8 cellular contexts compared by ENCODE assay signal in genomic region chr1:235601087-235601486, GRCh38. TPM values are rescaled to one million over a fixed set of nuclear protein-coding genes. Genes with fewer than 3 reads are reported as not detected.
DNase-seq lines count a peak whose midpoint lies in the region; ATAC-seq, FAIRE-seq and TF ChIP-seq lines count a peak whose summit lies in the region.
"Had no signal": no experiment of that assay in that cellular context is flagged by ENCODE, and none has a peak within 500 bp of the region (broad histone marks: within the 10 kb centered on the region; RNA-seq: fewer than 3 reads in every experiment).

No MANE protein-coding gene starts in this region.

- H3K36me3 Mint-ChIP-seq in progenitor cell of endocrine pancreas (ENCODE audit: insufficient read depth), result no peaks in the 10 kb centered on the region

- no peaks in the 10 kb centered on the region for H3K27me3 Mint-ChIP-seq in progenitor cell of endocrine pancreas

- H3K27ac Mint-ChIP-seq in progenitor cell of endocrine pancreas, result no peak overlapping the region

- peak; percentile 39 for TF ChIP-seq CTCF in GM10248 (IDR thresholded peaks at IDR 0.05; ENCODE audit: control extremely low read depth, extremely low read depth, low read depth, missing control alignments)
- TF ChIP-seq CTCF in GM12878 (IDR thresholded peaks at IDR 0.05 in 2 of 3, conservative IDR thresholded peaks at IDR 0.05 in 1 of 3; ENCODE audit: control insufficient read depth in 2 of 3, extremely low read depth in 1 of 3, insufficient read depth in 1 of 3, low read depth in 3 of 3, low read length in 3 of 3), result peak; percentile 29 to 57 (median 54)
- peak; percentile 55 for TF ChIP-seq CTCF in progenitor cell of endocrine pancreas (IDR thresholded peaks at IDR 0.05; ENCODE audit: unreplicated experiment)

- no peak overlapping the region for H3K9ac ChIP-seq in GM12878 (ENCODE audit: control insufficient read depth, insufficient read depth, low read length)

- H3K27me3 ChIP-seq in GM12878 (replicated peaks in 1 of 2; ENCODE audit: control insufficient read depth in 2 of 2, insufficient read depth in 2 of 2, low read length in 1 of 2), result no peaks in the 10 kb centered on the region; a peak in 1 of 4 replicates

- BruUV-seq in GM12878 (replicated peaks; lab: Mats Ljungman, UMichigan), result no TSS peak

- SMC1A ChIA-PET in GM12878 (lab: Charles Lee; ENCODE audit: uncharacterized antibody, unreplicated experiment), result interaction anchor here (0.6 to 3.4 kb wide), 8 partner anchors 47 to 467 kb away, joined by 3 to 13 read pairs (median 4); no protein-coding TSS in a partner anchor

- H2AFZ ChIP-seq in GM12878 (ENCODE audit: control insufficient read depth, low read depth, low read length), result no peak overlapping the region

- H3K4me2 ChIP-seq in GM12878 (ENCODE audit: control insufficient read depth, insufficient read depth), result no peak overlapping the region

- DNase-seq in GM10248 (ENCODE audit: extremely low spot score) (no peak), LoVo (ENCODE audit: low spot score) (peak; percentile 2), GM12878 (ENCODE audit: low read depth, low spot score) (no peak), progenitor cell of endocrine pancreas (ENCODE audit: low spot score, unreplicated experiment) (no peak), NCI-H2029 treated with DMSO at 0.1 percent for 48 hours (lab: John Stamatoyannopoulos, UW) (no peak)

- no peaks in the 10 kb centered on the region for H3K4me1 ChIP-seq in GM12878 (ENCODE audit: control insufficient read depth, insufficient read depth, low read length)

- peak; percentile 24; the same call in 1 of the 2 replicates for TF ChIP-seq RAD21 in GM12878 (IDR thresholded peaks at IDR 0.05; ENCODE audit: insufficient read depth, low read depth, low read length)

- CTCF ChIA-PET in GM10248 (lab: Yijun Ruan, JAX) (interaction anchor here (0.8 to 3.9 kb wide), 13 partner anchors 9 to 508 kb away, joined by 3 to 20 read pairs (median 4); no protein-coding TSS in a partner anchor), GM12878 (lab: Yijun Ruan, JAX) (interaction anchor here (0.8 to 3.8 kb wide), 25 partner anchors 9 to 371 kb away, joined by 3 to 26 read pairs (median 4); partner anchors contain the start of gene B3GALNT2)

- H3K4me3 ChIP-seq in GM12878, result no peak overlapping the region

- H3K36me3 ChIP-seq in GM12878 (ENCODE audit: control insufficient read depth in 2 of 2, insufficient read depth in 2 of 2, low read length in 1 of 2), result no peaks in the 10 kb centered on the region

- no peak for TF ChIP-seq POLR2A in GM12878 (IDR thresholded peaks at IDR 0.05; ENCODE audit: low read depth, low read length)

- POLR2A ChIA-PET in GM10248 (lab: Yijun Ruan, JAX) (no interaction called here), GM12878 (lab: Charles Lee) (no interaction called here)

- in situ Hi-C loops in GM12878 (cut with MboI), result no loop called here

- TF ChIP-seq EP300 in GM12878 (IDR thresholded peaks at IDR 0.05; ENCODE audit: borderline replicate concordance in 1 of 2, control insufficient read depth in 1 of 2, low read depth in 2 of 2, low read length in 2 of 2), result no peak

- peak; percentile 69 for ATAC-seq in GM12878
- ATAC-seq in HG02798 (IDR thresholded peaks at IDR 0.05; ENCODE audit: poor library complexity, unreplicated experiment), result no peak
- no peak for ATAC-seq in GM19035 (IDR thresholded peaks at IDR 0.05; ENCODE audit: unreplicated experiment)
- ATAC-seq: activated CD4-positive, CD25-positive, alpha-beta regulatory T cell treated with anti-CD3 and anti-CD28 coated beads, Interleukin-2, amount 50 U/mL, for 24 hours had no signal

- no peaks in the 10 kb centered on the region for H4K20me1 ChIP-seq in GM12878 (ENCODE audit: control insufficient read depth, insufficient read depth)

- H3K9me3 Mint-ChIP-seq in progenitor cell of endocrine pancreas (ENCODE audit: low read depth), result no peaks in the 10 kb centered on the region

- intact Hi-C loops in GM12878 (cut with micrococcal nuclease; ENCODE audit: unreplicated experiment), result loop anchor here (5.0 kb wide), 1 partner anchor 89 kb away; no protein-coding TSS in a partner anchor

- H3K79me2 ChIP-seq in GM12878 (ENCODE audit: control insufficient read depth, insufficient read depth, low read length), result no peaks in the 10 kb centered on the region

- no peak for FAIRE-seq in GM12878 (lab: Jason Lieb, UNC)

- WGBS in GM12878 (ENCODE audit: insufficient coverage, insufficient replicate concordance, low lambda C conversion rate, missing lambda C conversion rate), result 25% methylated on average over 4 of the region's 4 CpGs

- H3K4me3 Mint-ChIP-seq in progenitor cell of endocrine pancreas (ENCODE audit: low read depth), result no peak overlapping the region

- no peaks in the 10 kb centered on the region for H3K9me3 ChIP-seq in GM12878 (replicated peaks; ENCODE audit: control insufficient read depth, insufficient read depth, low read length)

- no peak overlapping the region for H3K27ac ChIP-seq in GM12878 (ENCODE audit: control insufficient read depth, insufficient read depth)

- RAD21 ChIA-PET in GM12878 (lab: Charles Lee; ENCODE audit: unreplicated experiment), result interaction anchor here (0.6 to 2.8 kb wide), 4 partner anchors 19 to 371 kb away, joined by 3 to 13 read pairs (median 6); no protein-coding TSS in a partner anchor

- H3K4me1 Mint-ChIP-seq in progenitor cell of endocrine pancreas (ENCODE audit: low read depth), result no peaks in the 10 kb centered on the region

TF ChIP-seq in GM12878, 131 proteins besides CTCF, POLR2A, EP300 and RAD21:
- TF ChIP-seq, protein P1, sequence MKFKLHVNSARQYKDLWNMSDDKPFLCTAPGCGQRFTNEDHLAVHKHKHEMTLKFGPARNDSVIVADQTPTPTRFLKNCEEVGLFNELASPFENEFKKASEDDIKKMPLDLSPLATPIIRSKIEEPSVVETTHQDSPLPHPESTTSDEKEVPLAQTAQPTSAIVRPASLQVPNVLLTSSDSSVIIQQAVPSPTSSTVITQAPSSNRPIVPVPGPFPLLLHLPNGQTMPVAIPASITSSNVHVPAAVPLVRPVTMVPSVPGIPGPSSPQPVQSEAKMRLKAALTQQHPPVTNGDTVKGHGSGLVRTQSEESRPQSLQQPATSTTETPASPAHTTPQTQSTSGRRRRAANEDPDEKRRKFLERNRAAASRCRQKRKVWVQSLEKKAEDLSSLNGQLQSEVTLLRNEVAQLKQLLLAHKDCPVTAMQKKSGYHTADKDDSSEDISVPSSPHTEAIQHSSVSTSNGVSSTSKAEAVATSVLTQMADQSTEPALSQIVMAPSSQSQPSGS (IDR thresholded peaks at IDR 0.05; ENCODE audit: low read length), result no peak
- TF ChIP-seq, protein P2, sequence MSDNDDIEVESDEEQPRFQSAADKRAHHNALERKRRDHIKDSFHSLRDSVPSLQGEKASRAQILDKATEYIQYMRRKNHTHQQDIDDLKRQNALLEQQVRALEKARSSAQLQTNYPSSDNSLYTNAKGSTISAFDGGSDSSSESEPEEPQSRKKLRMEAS (IDR thresholded peaks at IDR 0.05; ENCODE audit: low read depth, low read length), result no peak
- TF ChIP-seq BRCA1 (IDR thresholded peaks at IDR 0.05; ENCODE audit: low read depth, low read length) (no peak), EGR1 (IDR thresholded peaks at IDR 0.05; ENCODE audit: borderline replicate concordance in 1 of 2, low read depth in 2 of 2, low read length in 2 of 2) (no peak), TARDBP (IDR thresholded peaks at IDR 0.05; ENCODE audit: borderline replicate concordance) (no peak), IRF4 (IDR thresholded peaks at IDR 0.05; ENCODE audit: low read depth, low read length) (no peak), TCF3 (IDR thresholded peaks at IDR 0.05; ENCODE audit: borderline replicate concordance, insufficient read depth, low read depth, low read length) (no peak), NR2F1 (conservative IDR thresholded peaks at IDR 0.05) (no peak), IRF3 (IDR thresholded peaks at IDR 0.05) (no peak)
TF ChIP-seq in GM12878: peak in this region for 0.

RNA-seq across cellular contexts. Expression of gene GNG4, which starts 48.5 kb away (rescaled TPM):
- total RNA-seq in GM12878 (2013; cell fraction: nucleolus; rRNA removed), result not detected in 2 replicates
- 0.11 TPM in 1 of 2 replicates, not detected in the other for total RNA-seq in GM12878 (2014; rRNA removed)
- total RNA-seq in GM12878 (2014; rRNA removed; fragmentation: Illumina TruSeq; extraction: Trizol), result not detected in 2 replicates
- 0.11 TPM in 1 of 2 replicates, not detected in the other for total RNA-seq in GM12878 (2021)
- not detected for polyA plus RNA-seq in GM12878 (2011; ENCODE audit: low read depth)
- 0.15 and 0.26 TPM in 2 replicates for polyA plus RNA-seq in GM12878 (2011; rRNA removed)
- 0.15 and 0.21 TPM in 2 replicates for polyA plus RNA-seq in GM12878 (2011; cell fraction: cytosol; rRNA removed)
- polyA plus RNA-seq in GM12878 (2011; cell fraction: nucleus; rRNA removed), result not detected in 2 replicates
- 0.10 and 0.22 TPM in 2 replicates for polyA plus RNA-seq in GM12878 (2012)
- 0.15 TPM in 1 of 2 replicates, not detected in the other for polyA plus RNA-seq in GM12878 (2014; fragmentation: Illumina TruSeq; extraction: Trizol)
- not detected for polyA plus RNA-seq in GM12878 (2014; fragmentation: Nextera tagmentation; extraction: Ambion mirVana)
- 0.03 TPM in 1 of 2 replicates, not detected in the other for polyA plus RNA-seq in GM12878 (2014; rRNA removed)
- not detected for polyA plus RNA-seq in GM12878 (2016; fragmentation: Nextera tagmentation; extraction: Ambion mirVana)
- not detected in 2 replicates for polyA minus RNA-seq in GM12878 (2011; rRNA and poly(A)+ RNA removed)
- polyA minus RNA-seq in GM12878 (2011; cell fraction: cytosol; rRNA and poly(A)+ RNA removed), result not detected in 2 replicates
- polyA minus RNA-seq in GM12878 (2011; cell fraction: nucleus; rRNA and poly(A)+ RNA removed), result not detected in 2 replicates
- 19.6 and 26.7 TPM in 2 replicates for total RNA-seq in progenitor cell of endocrine pancreas

Comparison
In these comparisons a context has a peak if more than half of its experiments do, and no peak if none do; other contexts are left out.
1. RNA of gene GNG4, which starts 48.5 kb away (total RNA-seq): 19.6 to 26.7 TPM in progenitor cell of endocrine pancreas; 0.11 TPM in GM12878; every median in the first group is over 10 times any median in the second.
2. Peak in every context shown above with its lines, with median percentiles within 50 percentile points of each other: CTCF ChIP-seq.